30 cellular contexts compared by ENCODE assay signal in genomic region chr15:76354823-76355440, GRCh38. TPM values are rescaled to one million over a fixed set of nuclear protein-coding genes. Genes with fewer than 3 reads are reported as not detected.
"Had no signal": no experiment of that assay in that cellular context is flagged by ENCODE, and none has a peak within 500 bp of the region (broad histone marks: within the 10 kb centered on the region; RNA-seq: fewer than 3 reads in every experiment).

No MANE protein-coding gene starts in this region.

- FAIRE-seq: astrocyte, bronchial epithelial cell had no signal

- DNase-seq: activated CD4-positive, alpha-beta memory T cell treated with anti-CD3 and anti-CD28 coated beads for 36 hours; activated CD4-positive, alpha-beta T cell treated with anti-CD3 and anti-CD28 coated beads for 36 hours; activated CD4-positive, alpha-beta T cell treated with anti-CD3 and anti-CD28 coated beads, Interleukin-2, amount 10 ng/mL, durations not matched to agents 24 days and 14 days; activated CD4-positive, CD25-positive, alpha-beta regulatory T cell; activated CD4-positive, CD25-positive, alpha-beta regulatory T cell treated with anti-CD3 and anti-CD28 coated beads, Interleukin-2, amount 50 U/mL, for 72 hours; activated CD8-positive, alpha-beta memory T cell treated with anti-CD3 and anti-CD28 coated beads, Interleukin-2, amount 10 ng/mL, durations not matched to agents 7 days and 5 days; activated CD8-positive, alpha-beta memory T cell treated with anti-CD3 and anti-CD28 coated beads, Interleukin-2, amount 50 U/mL, for 48 hours; activated CD8-positive, alpha-beta T cell treated with anti-CD3 and anti-CD28 coated beads, Interleukin-2, amount 10 ng/mL, durations not matched to agents 7 days and 5 days; activated gamma-delta T cell; activated naive CD4-positive, alpha-beta T cell; activated naive CD4-positive, alpha-beta T cell treated with anti-CD3 and anti-CD28 coated beads, Interleukin-2, amount 50 U/mL, for 16 hours; activated T-cell treated with anti-CD3 and anti-CD28 coated beads for 4 hours; activated T-cell treated with anti-CD3 and anti-CD28 coated beads, Interleukin-2, amount 50 U/mL, for 24 hours; activated T-cell treated with anti-CD3 and anti-CD28 coated beads, Interleukin-2, amount 50 U/mL, for 72 hours; amniotic stem cell; anterior cingulate cortex; brain microvascular endothelial cell; cortex of kidney; dermis blood vessel endothelial cell; effector CD4-positive, alpha-beta T cell; effector memory CD8-positive, alpha-beta T cell; erythroblast; foreskin keratinocyte; gastrocnemius medialis; T-helper 2 cell had no signal

- H3K9me3 ChIP-seq: esophagus muscularis mucosa, gastrocnemius medialis had no signal

- H3K4me1 ChIP-seq: esophagus muscularis mucosa, foreskin keratinocyte, gastrocnemius medialis had no signal

- H3K27ac ChIP-seq: brain microvascular endothelial cell, esophagus muscularis mucosa, foreskin keratinocyte, gastrocnemius medialis had no signal

- H3K27me3 ChIP-seq: brain microvascular endothelial cell, esophagus muscularis mucosa, foreskin keratinocyte had no signal

- H3K36me3 ChIP-seq: brain microvascular endothelial cell had no signal

- H3K4me3 ChIP-seq: esophagus muscularis mucosa, gastrocnemius medialis had no signal

- ATAC-seq: activated CD4-positive, alpha-beta T cell treated with anti-CD3 and anti-CD28 coated beads for 36 hours; activated CD8-positive, alpha-beta memory T cell treated with anti-CD3 and anti-CD28 coated beads, Interleukin-2, amount 10 ng/mL, durations not matched to agents 7 days and 5 days; activated CD8-positive, alpha-beta T cell treated with anti-CD3 and anti-CD28 coated beads, Interleukin-2, amount 10 ng/mL, durations not matched to agents 7 days and 5 days; activated T-cell treated with anti-CD3 and anti-CD28 coated beads, Interleukin-2, amount 50 U/mL, for 72 hours; effector memory CD8-positive, alpha-beta T cell; foreskin keratinocyte; gastrocnemius medialis had no signal

RNA-seq across cellular contexts. Expression of gene ISL2, which starts 18.4 kb away (rescaled TPM):
- total RNA-seq: cardiac septum, cerebellum, gastrocnemius medialis had no signal
